In genomic region chr2:203572316-203572715, GRCh38 we compare ENCODE assay signal across 31 cellular contexts.
"Had no signal": no experiment of that assay in that cellular context is flagged by ENCODE, and none has a peak within 500 bp of the region (broad histone marks: within the 10 kb centered on the region; RNA-seq: fewer than 3 reads in every experiment).

No MANE protein-coding gene starts in this region.

- H3K27me3 ChIP-seq: adrenal gland, ascending aorta, body of pancreas, brain microvascular endothelial cell, breast epithelium, cardiac muscle cell had no signal

- ATAC-seq: activated naive CD4-positive, alpha-beta T cell treated with anti-CD3 and anti-CD28 coated beads, Interleukin-2, amount 50 U/mL, for 72 hours; activated naive CD8-positive, alpha-beta T cell treated with anti-CD3 and anti-CD28 coated beads, Interleukin-2, amount 50 U/mL, for 24 hours; activated T-cell treated with anti-CD3 and anti-CD28 coated beads, Interleukin-2, amount 50 U/mL, for 4 hours; activated T-cell treated with anti-CD3 and anti-CD28 coated beads, Interleukin-2, amount 50 U/mL, for 72 hours; activated T-helper 17 cell treated with anti-CD3 and anti-CD28 coated beads, Interleukin-2, amount 50 U/mL, for 72 hours; body of pancreas had no signal

- H3K9me3 ChIP-seq: adrenal gland, ascending aorta, body of pancreas, breast epithelium had no signal

- H3K4me3 ChIP-seq: adrenal gland, ascending aorta, body of pancreas, breast epithelium, cardiac muscle cell had no signal

- H3K27ac ChIP-seq: adrenal gland, ascending aorta, body of pancreas, brain microvascular endothelial cell, breast epithelium, cardiac muscle cell had no signal

- DNase-seq: activated effector memory CD4-positive, alpha-beta T cell treated with anti-CD3 and anti-CD28 coated beads, Interleukin-2, amount 50 U/mL, for 16 hours; activated effector memory CD4-positive, alpha-beta T cell treated with Interleukin-2 at 50 U/mL for 16 hours; activated gamma-delta T cell; activated gamma-delta T cell treated with Interleukin-2 at 50 U/mL for 16 hours; activated naive CD4-positive, alpha-beta T cell; activated naive CD4-positive, alpha-beta T cell treated with anti-CD3 and anti-CD28 coated beads for 36 hours; activated naive CD4-positive, alpha-beta T cell treated with anti-CD3 and anti-CD28 coated beads, Interleukin-2, amount 10 ng/mL, durations not matched to agents 7 days and 5 days; activated naive CD4-positive, alpha-beta T cell treated with anti-CD3 and anti-CD28 coated beads, Interleukin-2, amount 50 U/mL, for 16 hours; activated naive CD4-positive, alpha-beta T cell treated with Interleukin-2 at 50 U/mL for 16 hours; activated naive CD8-positive, alpha-beta T cell treated with anti-CD3 and anti-CD28 coated beads for 36 hours; activated naive CD8-positive, alpha-beta T cell treated with anti-CD3 and anti-CD28 coated beads, Interleukin-2, amount 10 ng/mL, durations not matched to agents 7 days and 5 days; activated naive CD8-positive, alpha-beta T cell treated with anti-CD3 and anti-CD28 coated beads, Interleukin-2, amount 50 U/mL, for 24 hours; activated T-cell treated with anti-CD3 and anti-CD28 coated beads, Interleukin-2, amount 50 U/mL, for 1 hour; activated T-cell treated with anti-CD3 and anti-CD28 coated beads, Interleukin-2, amount 50 U/mL, for 24 hours; activated T-cell treated with anti-CD3 and anti-CD28 coated beads, Interleukin-2, amount 50 U/mL, for 4 hours; activated T-cell treated with anti-CD3 and anti-CD28 coated beads, Interleukin-2, amount 50 U/mL, for 48 hours; activated T-cell treated with anti-CD3 and anti-CD28 coated beads, Interleukin-2, amount 50 U/mL, for 72 hours; adrenal gland; amniotic stem cell; amygdala; anterior cingulate cortex; aorta; body of pancreas; brain microvascular endothelial cell; central memory CD4-positive, alpha-beta T cell; cerebellar nuclear complex had no signal

- H3K4me1 ChIP-seq: adrenal gland, ascending aorta, body of pancreas, breast epithelium had no signal

- H3K36me3 ChIP-seq: adrenal gland, ascending aorta, brain microvascular endothelial cell, breast epithelium, cardiac muscle cell had no signal
